ENCODE assay signal across 1 cellular context in the genomic region with DNA sequence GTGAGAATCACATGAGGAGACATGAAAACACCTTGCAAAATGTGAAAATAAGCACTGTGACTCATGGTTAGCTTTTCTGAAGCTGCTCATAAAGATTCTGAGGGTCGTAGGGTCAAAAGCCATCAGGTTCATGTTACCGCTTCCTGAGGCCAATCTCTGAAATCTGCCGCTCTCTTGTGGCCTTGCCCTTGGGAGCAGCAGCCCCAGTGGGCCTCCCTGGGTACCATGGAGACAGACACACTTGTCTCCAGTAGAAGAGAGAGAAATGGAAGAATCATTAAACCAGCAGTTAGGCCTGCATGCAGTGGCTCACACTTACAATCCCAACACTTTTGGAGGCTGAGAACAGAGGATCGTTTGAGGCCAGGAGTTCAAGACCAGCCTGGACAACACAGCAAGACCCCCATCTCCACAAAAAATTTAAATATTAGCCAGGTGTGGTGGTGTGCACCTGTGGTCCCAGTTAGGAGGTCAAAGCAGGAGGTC.
A peak's percentile ranks its signal among the peaks of the same experiment; 100 is the strongest.
TF ChIP-seq lines count a peak whose summit lies in the region.

No MANE protein-coding gene starts in this region.

TF ChIP-seq in HepG2, 621 proteins besides CTCF, POLR2A, EP300 and RAD21 (continued from another document and continues in another):
- TF ChIP-seq ZNF678 (CRISPR knock-in tag; IDR thresholded peaks at IDR 0.05), result no peak
- TF ChIP-seq GPN1 (CRISPR knock-in tag; IDR thresholded peaks at IDR 0.05; ENCODE audit: borderline replicate concordance), result no peak
- TF ChIP-seq, protein P1, sequence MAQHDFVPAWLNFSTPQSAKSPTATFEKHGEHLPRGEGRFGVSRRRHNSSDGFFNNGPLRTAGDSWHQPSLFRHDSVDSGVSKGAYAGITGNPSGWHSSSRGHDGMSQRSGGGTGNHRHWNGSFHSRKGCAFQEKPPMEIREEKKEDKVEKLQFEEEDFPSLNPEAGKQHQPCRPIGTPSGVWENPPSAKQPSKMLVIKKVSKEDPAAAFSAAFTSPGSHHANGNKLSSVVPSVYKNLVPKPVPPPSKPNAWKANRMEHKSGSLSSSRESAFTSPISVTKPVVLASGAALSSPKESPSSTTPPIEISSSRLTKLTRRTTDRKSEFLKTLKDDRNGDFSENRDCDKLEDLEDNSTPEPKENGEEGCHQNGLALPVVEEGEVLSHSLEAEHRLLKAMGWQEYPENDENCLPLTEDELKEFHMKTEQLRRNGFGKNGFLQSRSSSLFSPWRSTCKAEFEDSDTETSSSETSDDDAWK (CRISPR knock-in tag; IDR thresholded peaks at IDR 0.05), result no peak
- TF ChIP-seq YEATS2 (CRISPR knock-in tag; IDR thresholded peaks at IDR 0.05; ENCODE audit: borderline replicate concordance), result peak; percentile 58; the same call in 1 of the 2 replicates
- no peak for TF ChIP-seq HNRNPUL1 (IDR thresholded peaks at IDR 0.05; ENCODE audit: low read depth, low read length)
- TF ChIP-seq ZFP36L2 (CRISPR knock-in tag; IDR thresholded peaks at IDR 0.05), result no peak
- TF ChIP-seq MAFG (CRISPR knock-in tag; IDR thresholded peaks at IDR 0.05), result no peak
- TF ChIP-seq MTA1 (CRISPR knock-in tag; IDR thresholded peaks at IDR 0.05; ENCODE audit: borderline replicate concordance), result peak; percentile 63; the same call in 1 of the 2 replicates
- TF ChIP-seq PRPF4 (IDR thresholded peaks at IDR 0.05; ENCODE audit: low read depth, low read length, poor library complexity, severe bottlenecking), result no peak
- TF ChIP-seq ZNF724P (CRISPR knock-in tag; IDR thresholded peaks at IDR 0.05; ENCODE audit: borderline replicate concordance), result no peak
- TF ChIP-seq, protein P2, sequence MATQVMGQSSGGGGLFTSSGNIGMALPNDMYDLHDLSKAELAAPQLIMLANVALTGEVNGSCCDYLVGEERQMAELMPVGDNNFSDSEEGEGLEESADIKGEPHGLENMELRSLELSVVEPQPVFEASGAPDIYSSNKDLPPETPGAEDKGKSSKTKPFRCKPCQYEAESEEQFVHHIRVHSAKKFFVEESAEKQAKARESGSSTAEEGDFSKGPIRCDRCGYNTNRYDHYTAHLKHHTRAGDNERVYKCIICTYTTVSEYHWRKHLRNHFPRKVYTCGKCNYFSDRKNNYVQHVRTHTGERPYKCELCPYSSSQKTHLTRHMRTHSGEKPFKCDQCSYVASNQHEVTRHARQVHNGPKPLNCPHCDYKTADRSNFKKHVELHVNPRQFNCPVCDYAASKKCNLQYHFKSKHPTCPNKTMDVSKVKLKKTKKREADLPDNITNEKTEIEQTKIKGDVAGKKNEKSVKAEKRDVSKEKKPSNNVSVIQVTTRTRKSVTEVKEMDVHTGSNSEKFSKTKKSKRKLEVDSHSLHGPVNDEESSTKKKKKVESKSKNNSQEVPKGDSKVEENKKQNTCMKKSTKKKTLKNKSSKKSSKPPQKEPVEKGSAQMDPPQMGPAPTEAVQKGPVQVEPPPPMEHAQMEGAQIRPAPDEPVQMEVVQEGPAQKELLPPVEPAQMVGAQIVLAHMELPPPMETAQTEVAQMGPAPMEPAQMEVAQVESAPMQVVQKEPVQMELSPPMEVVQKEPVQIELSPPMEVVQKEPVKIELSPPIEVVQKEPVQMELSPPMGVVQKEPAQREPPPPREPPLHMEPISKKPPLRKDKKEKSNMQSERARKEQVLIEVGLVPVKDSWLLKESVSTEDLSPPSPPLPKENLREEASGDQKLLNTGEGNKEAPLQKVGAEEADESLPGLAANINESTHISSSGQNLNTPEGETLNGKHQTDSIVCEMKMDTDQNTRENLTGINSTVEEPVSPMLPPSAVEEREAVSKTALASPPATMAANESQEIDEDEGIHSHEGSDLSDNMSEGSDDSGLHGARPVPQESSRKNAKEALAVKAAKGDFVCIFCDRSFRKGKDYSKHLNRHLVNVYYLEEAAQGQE (IDR thresholded peaks at IDR 0.05; ENCODE audit: borderline replicate concordance in 1 of 2, low read depth in 1 of 2, low read length in 2 of 2), result peak in 1 of 2 experiments; percentile 60; a peak in 2 of 4 replicates
- TF ChIP-seq CENPBD1 (CRISPR knock-in tag; IDR thresholded peaks at IDR 0.05; ENCODE audit: borderline replicate concordance, low read depth), result no peak
- peak; percentile 44; the same call in 1 of the 2 replicates for TF ChIP-seq KAT8 (CRISPR knock-in tag; IDR thresholded peaks at IDR 0.05)
- peak; percentile 49; the same call in 1 of the 2 replicates for TF ChIP-seq MAF1 (CRISPR knock-in tag; IDR thresholded peaks at IDR 0.05; ENCODE audit: borderline replicate concordance)
- TF ChIP-seq STAG1 (CRISPR knock-in tag; IDR thresholded peaks at IDR 0.05), result peak; percentile 41
- no peak; the same call in 1 of the 2 replicates for TF ChIP-seq NAIF1 (CRISPR knock-in tag; IDR thresholded peaks at IDR 0.05; ENCODE audit: borderline replicate concordance)
- peak; percentile 76 for TF ChIP-seq CHD4 (IDR thresholded peaks at IDR 0.05; ENCODE audit: borderline replicate concordance, low read length)
- peak; percentile 99 for TF ChIP-seq NR2F6 (IDR thresholded peaks at IDR 0.05)
- TF ChIP-seq NR2F6 (CRISPR knock-in tag; IDR thresholded peaks at IDR 0.05), result peak; percentile 99
- no peak for TF ChIP-seq ZSCAN21 (CRISPR knock-in tag; IDR thresholded peaks at IDR 0.05; ENCODE audit: borderline replicate concordance)
- TF ChIP-seq, protein P3, sequence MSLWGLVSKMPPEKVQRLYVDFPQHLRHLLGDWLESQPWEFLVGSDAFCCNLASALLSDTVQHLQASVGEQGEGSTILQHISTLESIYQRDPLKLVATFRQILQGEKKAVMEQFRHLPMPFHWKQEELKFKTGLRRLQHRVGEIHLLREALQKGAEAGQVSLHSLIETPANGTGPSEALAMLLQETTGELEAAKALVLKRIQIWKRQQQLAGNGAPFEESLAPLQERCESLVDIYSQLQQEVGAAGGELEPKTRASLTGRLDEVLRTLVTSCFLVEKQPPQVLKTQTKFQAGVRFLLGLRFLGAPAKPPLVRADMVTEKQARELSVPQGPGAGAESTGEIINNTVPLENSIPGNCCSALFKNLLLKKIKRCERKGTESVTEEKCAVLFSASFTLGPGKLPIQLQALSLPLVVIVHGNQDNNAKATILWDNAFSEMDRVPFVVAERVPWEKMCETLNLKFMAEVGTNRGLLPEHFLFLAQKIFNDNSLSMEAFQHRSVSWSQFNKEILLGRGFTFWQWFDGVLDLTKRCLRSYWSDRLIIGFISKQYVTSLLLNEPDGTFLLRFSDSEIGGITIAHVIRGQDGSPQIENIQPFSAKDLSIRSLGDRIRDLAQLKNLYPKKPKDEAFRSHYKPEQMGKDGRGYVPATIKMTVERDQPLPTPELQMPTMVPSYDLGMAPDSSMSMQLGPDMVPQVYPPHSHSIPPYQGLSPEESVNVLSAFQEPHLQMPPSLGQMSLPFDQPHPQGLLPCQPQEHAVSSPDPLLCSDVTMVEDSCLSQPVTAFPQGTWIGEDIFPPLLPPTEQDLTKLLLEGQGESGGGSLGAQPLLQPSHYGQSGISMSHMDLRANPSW (CRISPR knock-in tag; IDR thresholded peaks at IDR 0.05; ENCODE audit: borderline replicate concordance), result 0 out of 2 replicates have a peak, but pooled peaks have one; percentile 50
- TF ChIP-seq SOX5 (CRISPR knock-in tag; IDR thresholded peaks at IDR 0.05; ENCODE audit: borderline replicate concordance), result peak; percentile 90
- TF ChIP-seq ZNF292 (CRISPR knock-in tag; IDR thresholded peaks at IDR 0.05; ENCODE audit: borderline replicate concordance, low read depth), result no peak; the same call in 1 of the 2 replicates
- TF ChIP-seq SMARCC2 (IDR thresholded peaks at IDR 0.05), result no peak
- TF ChIP-seq, protein P4, sequence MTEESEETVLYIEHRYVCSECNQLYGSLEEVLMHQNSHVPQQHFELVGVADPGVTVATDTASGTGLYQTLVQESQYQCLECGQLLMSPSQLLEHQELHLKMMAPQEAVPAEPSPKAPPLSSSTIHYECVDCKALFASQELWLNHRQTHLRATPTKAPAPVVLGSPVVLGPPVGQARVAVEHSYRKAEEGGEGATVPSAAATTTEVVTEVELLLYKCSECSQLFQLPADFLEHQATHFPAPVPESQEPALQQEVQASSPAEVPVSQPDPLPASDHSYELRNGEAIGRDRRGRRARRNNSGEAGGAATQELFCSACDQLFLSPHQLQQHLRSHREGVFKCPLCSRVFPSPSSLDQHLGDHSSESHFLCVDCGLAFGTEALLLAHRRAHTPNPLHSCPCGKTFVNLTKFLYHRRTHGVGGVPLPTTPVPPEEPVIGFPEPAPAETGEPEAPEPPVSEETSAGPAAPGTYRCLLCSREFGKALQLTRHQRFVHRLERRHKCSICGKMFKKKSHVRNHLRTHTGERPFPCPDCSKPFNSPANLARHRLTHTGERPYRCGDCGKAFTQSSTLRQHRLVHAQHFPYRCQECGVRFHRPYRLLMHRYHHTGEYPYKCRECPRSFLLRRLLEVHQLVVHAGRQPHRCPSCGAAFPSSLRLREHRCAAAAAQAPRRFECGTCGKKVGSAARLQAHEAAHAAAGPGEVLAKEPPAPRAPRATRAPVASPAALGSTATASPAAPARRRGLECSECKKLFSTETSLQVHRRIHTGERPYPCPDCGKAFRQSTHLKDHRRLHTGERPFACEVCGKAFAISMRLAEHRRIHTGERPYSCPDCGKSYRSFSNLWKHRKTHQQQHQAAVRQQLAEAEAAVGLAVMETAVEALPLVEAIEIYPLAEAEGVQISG (CRISPR knock-in tag; IDR thresholded peaks at IDR 0.05), result peak; percentile 72
- peak; percentile 86 for TF ChIP-seq ZNF501 (CRISPR knock-in tag; IDR thresholded peaks at IDR 0.05)
- no peak for TF ChIP-seq ZNF772 (CRISPR knock-in tag; IDR thresholded peaks at IDR 0.05)
- TF ChIP-seq ZNF180 (CRISPR knock-in tag; IDR thresholded peaks at IDR 0.05; ENCODE audit: borderline replicate concordance, low read depth), result no peak
- TF ChIP-seq ZNF34 (CRISPR knock-in tag; IDR thresholded peaks at IDR 0.05; ENCODE audit: borderline replicate concordance), result no peak
- 0 out of 2 replicates have a peak, but pooled peaks have one; percentile 20 for TF ChIP-seq KLF9 (CRISPR knock-in tag; IDR thresholded peaks at IDR 0.05; ENCODE audit: low read depth)
- TF ChIP-seq E2F5 (CRISPR knock-in tag; conservative IDR thresholded peaks at IDR 0.05), result 0 out of 2 replicates have a peak, but pooled peaks have one; percentile 49
- no peak for TF ChIP-seq ZNF562 (CRISPR knock-in tag; IDR thresholded peaks at IDR 0.05; ENCODE audit: borderline replicate concordance)
- no peak for TF ChIP-seq TP53 (CRISPR knock-in tag; conservative IDR thresholded peaks at IDR 0.05)
- no peak for TF ChIP-seq SRSF4 (IDR thresholded peaks at IDR 0.05; ENCODE audit: low read depth, low read length, poor library complexity, severe bottlenecking)
- TF ChIP-seq FOXK2 (IDR thresholded peaks at IDR 0.05), result peak; percentile 76
- TF ChIP-seq CC2D1A (CRISPR knock-in tag; IDR thresholded peaks at IDR 0.05), result no peak
- 0 out of 2 replicates have a peak, but pooled peaks have one; percentile 73 for TF ChIP-seq RELA (CRISPR knock-in tag; IDR thresholded peaks at IDR 0.05)
- peak; percentile 26; the same call in 1 of the 2 replicates for TF ChIP-seq THAP9 (CRISPR knock-in tag; IDR thresholded peaks at IDR 0.05; ENCODE audit: borderline replicate concordance)
- TF ChIP-seq ZFY (CRISPR knock-in tag; IDR thresholded peaks at IDR 0.05), result peak; percentile 59; the same call in 1 of the 2 replicates
- TF ChIP-seq NR2F1 (CRISPR knock-in tag; IDR thresholded peaks at IDR 0.05), result peak; percentile 98 to 99
- TF ChIP-seq ZNF749 (CRISPR knock-in tag; IDR thresholded peaks at IDR 0.05; ENCODE audit: borderline replicate concordance), result no peak
- TF ChIP-seq, protein P5, sequence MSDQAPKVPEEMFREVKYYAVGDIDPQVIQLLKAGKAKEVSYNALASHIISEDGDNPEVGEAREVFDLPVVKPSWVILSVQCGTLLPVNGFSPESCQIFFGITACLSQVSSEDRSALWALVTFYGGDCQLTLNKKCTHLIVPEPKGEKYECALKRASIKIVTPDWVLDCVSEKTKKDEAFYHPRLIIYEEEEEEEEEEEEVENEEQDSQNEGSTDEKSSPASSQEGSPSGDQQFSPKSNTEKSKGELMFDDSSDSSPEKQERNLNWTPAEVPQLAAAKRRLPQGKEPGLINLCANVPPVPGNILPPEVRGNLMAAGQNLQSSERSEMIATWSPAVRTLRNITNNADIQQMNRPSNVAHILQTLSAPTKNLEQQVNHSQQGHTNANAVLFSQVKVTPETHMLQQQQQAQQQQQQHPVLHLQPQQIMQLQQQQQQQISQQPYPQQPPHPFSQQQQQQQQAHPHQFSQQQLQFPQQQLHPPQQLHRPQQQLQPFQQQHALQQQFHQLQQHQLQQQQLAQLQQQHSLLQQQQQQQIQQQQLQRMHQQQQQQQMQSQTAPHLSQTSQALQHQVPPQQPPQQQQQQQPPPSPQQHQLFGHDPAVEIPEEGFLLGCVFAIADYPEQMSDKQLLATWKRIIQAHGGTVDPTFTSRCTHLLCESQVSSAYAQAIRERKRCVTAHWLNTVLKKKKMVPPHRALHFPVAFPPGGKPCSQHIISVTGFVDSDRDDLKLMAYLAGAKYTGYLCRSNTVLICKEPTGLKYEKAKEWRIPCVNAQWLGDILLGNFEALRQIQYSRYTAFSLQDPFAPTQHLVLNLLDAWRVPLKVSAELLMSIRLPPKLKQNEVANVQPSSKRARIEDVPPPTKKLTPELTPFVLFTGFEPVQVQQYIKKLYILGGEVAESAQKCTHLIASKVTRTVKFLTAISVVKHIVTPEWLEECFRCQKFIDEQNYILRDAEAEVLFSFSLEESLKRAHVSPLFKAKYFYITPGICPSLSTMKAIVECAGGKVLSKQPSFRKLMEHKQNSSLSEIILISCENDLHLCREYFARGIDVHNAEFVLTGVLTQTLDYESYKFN (CRISPR knock-in tag; conservative IDR thresholded peaks at IDR 0.05), result peak; percentile 98
